Comparison of ENCODE assay signal across 8 cellular contexts in the genomic region with DNA sequence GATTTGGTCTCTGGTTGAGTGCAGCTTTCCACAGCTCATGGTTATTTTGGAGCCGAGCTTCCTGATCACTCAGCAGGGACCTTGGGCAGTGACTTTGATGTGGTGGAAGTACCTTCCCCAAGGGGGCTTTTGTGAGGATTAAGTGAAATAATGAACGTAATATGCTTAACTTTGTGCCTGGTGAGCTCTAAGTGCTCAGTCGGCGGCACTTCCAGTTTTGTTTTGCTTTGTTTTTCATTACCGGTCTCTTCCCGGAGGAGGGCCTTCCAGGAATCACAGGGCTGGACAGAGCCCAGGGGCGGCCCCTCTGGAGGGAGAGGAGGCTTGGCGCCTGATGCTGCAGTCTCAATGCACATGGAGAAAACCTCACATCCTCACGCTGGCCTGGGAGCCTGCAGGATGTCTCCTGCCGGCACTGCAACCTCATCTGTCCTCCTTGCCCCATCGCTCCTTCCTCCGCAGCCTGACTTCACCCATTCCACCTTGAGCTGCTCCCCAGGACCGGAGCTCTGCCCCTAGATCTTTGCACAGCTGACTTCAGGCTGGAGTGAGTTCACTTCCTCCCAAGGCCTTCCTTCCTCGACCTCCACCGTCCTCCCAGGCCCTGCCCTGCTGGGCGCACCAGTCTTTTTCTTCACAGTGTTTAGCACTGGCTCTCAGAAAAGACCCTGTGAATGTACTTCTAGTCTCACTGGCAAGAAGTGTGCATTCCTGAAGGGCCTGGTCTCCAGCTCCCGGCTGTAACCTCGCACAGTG. TPM values are rescaled to one million over a fixed set of nuclear protein-coding genes. Genes with fewer than 3 reads are reported as not detected.
DNase-seq lines count a peak whose midpoint lies in the region; ATAC-seq and TF ChIP-seq lines count a peak whose summit lies in the region.

No MANE protein-coding gene starts in this region.

- intact Hi-C loops in heart right ventricle (cut with DNase I): loop anchor here in 6 of 10 donors (2.0 to 10.0 kb wide), 5 partner anchors 40 to 60 kb away; partner anchors contain the start of genes C19orf12 (in 4 of the 6) and POP4 (in 1 of the 6)

- H3K9me3 ChIP-seq in heart right ventricle (no peaks in the 10 kb centered on the region), MM.1S (replicated peaks; ENCODE audit: insufficient read depth, low read length) (no peaks in the 10 kb centered on the region)

- H3K36me3 ChIP-seq in heart right ventricle (peaks cover 0 to 9% (median 0%) of the 10 kb centered on the region in 9 donors), MM.1S (replicated peaks; ENCODE audit: insufficient read depth, low read length) (no peaks in the 10 kb centered on the region)

- H3K9me3 Mint-ChIP-seq in activated naive CD4-positive, alpha-beta T cell treated with anti-CD3 and anti-CD28 coated beads, Interleukin-2, amount 50 U/mL, for 24 hours: no peaks in the 10 kb centered on the region

- H3F3A ChIP-seq in MM.1S (ENCODE audit: insufficient read depth, low read length): no peaks in the 10 kb centered on the region

- TF ChIP-seq CTCF in heart right ventricle (IDR thresholded peaks at IDR 0.05) (no peak), MM.1S (IDR thresholded peaks at IDR 0.05; ENCODE audit: low read length) (no peak)

- H3K4me3 ChIP-seq in heart right ventricle (peak overlapping the region in 9 of 10 donors; percentile 73 to 98 (median 93)), MM.1S (ENCODE audit: low read length) (no peak overlapping the region)

- peak overlapping the region; percentile 85 to 97 (median 91) for H3K27ac ChIP-seq in heart right ventricle
- H3K27ac ChIP-seq in MM.1S (ENCODE audit: low read length): no peak overlapping the region

- peaks cover 5% of the 10 kb centered on the region; the same call in 1 of the 2 replicates for H3K79me2 ChIP-seq in MM.1S (ENCODE audit: low read length)

- H3K4me3 Mint-ChIP-seq in activated naive CD4-positive, alpha-beta T cell treated with anti-CD3 and anti-CD28 coated beads, Interleukin-2, amount 50 U/mL, for 24 hours: peak overlapping the region; percentile 91

- no peak overlapping the region for H2AFZ ChIP-seq in MM.1S (ENCODE audit: low read length)

- H4K20me1 ChIP-seq in MM.1S (ENCODE audit: insufficient read depth, low read length): no peaks in the 10 kb centered on the region

- H3K27ac Mint-ChIP-seq in activated naive CD4-positive, alpha-beta T cell treated with anti-CD3 and anti-CD28 coated beads, Interleukin-2, amount 50 U/mL, for 24 hours: peak overlapping the region; percentile 84

- no peak overlapping the region for H3K4me2 ChIP-seq in MM.1S (ENCODE audit: low read depth, low read length)

- H3K9ac ChIP-seq in MM.1S (ENCODE audit: low read length): no peak overlapping the region

- no peaks in the 10 kb centered on the region for H3K27me3 Mint-ChIP-seq in activated naive CD4-positive, alpha-beta T cell treated with anti-CD3 and anti-CD28 coated beads, Interleukin-2, amount 50 U/mL, for 24 hours

- DNase-seq in stimulated activated CD4-positive, alpha-beta T cell treated with anti-CD3 and anti-CD28 coated beads, Interleukin-2, amount 100 ng/mL, for 24 hours: peak; percentile 28 to 38
- DNase-seq in stimulated activated CD4-positive, alpha-beta T cell treated with anti-CD3 and anti-CD28 coated beads, Interleukin-12 subunit alpha, Interleukin-12 subunit beta, amount 100 ng/mL, for 4 hours: no peak
- peak; percentile 74 to 83 for DNase-seq in heart right ventricle
- DNase-seq in pons (ENCODE audit: low spot score): peak; percentile 43
- DNase-seq in MM.1S: no peak
- DNase-seq in NCI-H1417 treated with DMSO at 0.1 percent for 48 hours (lab: John Stamatoyannopoulos, UW): no peak

- H3K4me1 ChIP-seq in heart right ventricle (peaks cover 29 to 89% (median 68%) of the 10 kb centered on the region in 9 donors), MM.1S (ENCODE audit: low read length) (0 out of 2 replicates have a peak, but pooled peaks cover 5% of the 10 kb centered on the region)

- peaks cover 3% of the 10 kb centered on the region for H3K36me3 Mint-ChIP-seq in activated naive CD4-positive, alpha-beta T cell treated with anti-CD3 and anti-CD28 coated beads, Interleukin-2, amount 50 U/mL, for 24 hours

- H3K27me3 ChIP-seq in heart right ventricle (no peaks in the 10 kb centered on the region), MM.1S (replicated peaks; ENCODE audit: insufficient read depth, low read length) (peaks cover 10% of the 10 kb centered on the region)

- 12 to 15% methylated on average over 18 of the region's 18 CpGs for whole genome bisulfite sequencing in heart right ventricle, 2 donors

- ATAC-seq in heart right ventricle (peak; percentile 21 to 66 (median 40)), GM18517 (IDR thresholded peaks at IDR 0.05; ENCODE audit: unreplicated experiment) (no peak)

- no peaks in the 10 kb centered on the region for H3K9me2 ChIP-seq in MM.1S (replicated peaks; ENCODE audit: insufficient read depth, low read length)

- peaks cover 77% of the 10 kb centered on the region for H3K4me1 Mint-ChIP-seq in activated naive CD4-positive, alpha-beta T cell treated with anti-CD3 and anti-CD28 coated beads, Interleukin-2, amount 50 U/mL, for 24 hours

RNA-seq across cellular contexts. Expression of gene PLEKHF1, which starts 1.6 kb away (rescaled TPM):
- total RNA-seq in heart right ventricle: 10 to 100 TPM in 9 of 10 donors, 1 to 10 TPM in 1; 7.0 to 38.8 (median 16.5) TPM
- 10 to 100 TPM; 38.8 to 47.9 TPM for polyA plus RNA-seq in heart right ventricle

RNA-seq across cellular contexts. Expression of gene C19orf12, which starts 48.2 kb away (rescaled TPM):
- 10 to 100 TPM; 30.3 to 83.3 (median 40.0) TPM for total RNA-seq in heart right ventricle
- 10 to 100 TPM; 26.7 to 34.8 TPM for polyA plus RNA-seq in heart right ventricle

Comparison
In these comparisons a context has a peak if more than half of its experiments do, and no peak if none do; other contexts are left out.
1. DNase-seq: peak in stimulated activated CD4-positive, alpha-beta T cell treated with anti-CD3 and anti-CD28 coated beads, Interleukin-2, amount 100 ng/mL, for 24 hours (2 of 2), heart right ventricle (2 of 2) and pons (single experiment); none in stimulated activated CD4-positive, alpha-beta T cell treated with anti-CD3 and anti-CD28 coated beads, Interleukin-12 subunit alpha, Interleukin-12 subunit beta, amount 100 ng/mL, for 4 hours (single experiment), MM.1S (single experiment) and NCI-H1417 treated with DMSO at 0.1 percent for 48 hours (single experiment).